10 cellular contexts compared by ENCODE assay signal in genomic region chr13:110799246-110800236, GRCh38.
DNase-seq lines count a peak whose midpoint lies in the region; TF ChIP-seq lines count a peak whose summit lies in the region.
"Had no signal": no experiment of that assay in that cellular context is flagged by ENCODE, and none has a peak within 500 bp of the region (broad histone marks: within the 10 kb centered on the region; RNA-seq: fewer than 3 reads in every experiment).

No MANE protein-coding gene starts in this region.

- no peaks in the 10 kb centered on the region for H3K9me3 ChIP-seq in SK-N-SH
- H3K9me3 ChIP-seq in osteoblast (ENCODE audit: low read depth, low read length), result no peaks in the 10 kb centered on the region

- 56% methylated on average over 25 of the region's 30 CpGs for WGBS in SK-N-SH (ENCODE audit: low lambda C conversion rate)

- CTCF ChIA-PET in SK-N-SH (lab: Yijun Ruan, JAX), result interaction anchor here (1.2 to 1.4 kb wide), 3 partner anchors 19 to 206 kb away, joined by 3 read pairs; no protein-coding TSS in a partner anchor

- H3K9ac ChIP-seq in SK-N-SH, result no peak overlapping the region

- peak; percentile 69 for DNase-seq in AG09309 (ENCODE audit: low read depth)
- no peak for DNase-seq in SK-N-SH
- peak; percentile 61 for DNase-seq in fibroblast of the conjunctiva (ENCODE audit: low read depth)
- peak; percentile 95 for DNase-seq in osteoblast (ENCODE audit: insufficient read length, low spot score, missing footprints)
- DNase-seq in NCI-H446 treated with DMSO at 0.1 percent for 48 hours (lab: John Stamatoyannopoulos, UW), result no peak
- no peak for DNase-seq in DMS79 (lab: John Stamatoyannopoulos, UW)
- no peak for DNase-seq in T1000 (lab: John Stamatoyannopoulos, UW)
- DNase-seq in cerebellar cortex (ENCODE audit: low spot score), result no peak
- DNase-seq: DMS79 treated with DMSO at 0.1 percent for 48 hours; stimulated activated naive CD4-positive, alpha-beta T cell treated with Interleukin-2 at 50 U/mL for 16 hours had no signal

- H3K36me3 ChIP-seq in SK-N-SH (replicated peaks in 1 of 2; ENCODE audit: control insufficient read depth in 1 of 2, insufficient read depth in 2 of 2, low read length in 1 of 2) (no peaks in the 10 kb centered on the region), osteoblast (ENCODE audit: insufficient read depth, low read length) (no peaks in the 10 kb centered on the region)

- peak overlapping the region; percentile 68; the same call in 1 of the 2 replicates for H2AFZ ChIP-seq in SK-N-SH (ENCODE audit: low read depth)
- H2AFZ ChIP-seq in osteoblast (ENCODE audit: low read length), result peak overlapping the region; percentile 82

- H3K4me2 ChIP-seq in SK-N-SH, result peak overlapping the region; percentile 55; the same call in 1 of the 2 replicates
- peak overlapping the region; percentile 75 for H3K4me2 ChIP-seq in osteoblast (ENCODE audit: insufficient read depth, low read length)

- H3K27ac ChIP-seq in SK-N-SH (ENCODE audit: low read depth in 2 of 2, low read length in 1 of 2) (peak overlapping the region in 1 of 2 experiments; percentile 56; a peak in 2 of 4 replicates), osteoblast (ENCODE audit: low read depth, low read length) (peak overlapping the region; percentile 85)

- H3K4me1 ChIP-seq in SK-N-SH (ENCODE audit: control insufficient read depth in 1 of 2, insufficient read depth in 2 of 2, low read depth in 1 of 2, low read length in 1 of 2), result peaks cover 0 to 11% of the 10 kb centered on the region in 2 experiments; a peak in 1 of 4 replicates
- H3K4me1 ChIP-seq in osteoblast (ENCODE audit: insufficient read depth, low read length), result peaks cover 11% of the 10 kb centered on the region

- no peak for TF ChIP-seq EP300 in SK-N-SH (IDR thresholded peaks at IDR 0.05; ENCODE audit: borderline replicate concordance in 1 of 2, low read depth in 1 of 2, low read length in 1 of 2)

- TF ChIP-seq CTCF in AG09309 (IDR thresholded peaks at IDR 0.05; ENCODE audit: control insufficient read depth, insufficient read depth, low read depth, low read length, missing control alignments) (no peak), SK-N-SH (IDR thresholded peaks at IDR 0.05) (no peak), osteoblast (IDR thresholded peaks at IDR 0.05; ENCODE audit: extremely low read depth, low read depth, low read length) (no peak)

- no peaks in the 10 kb centered on the region; the same call in 1 of the 2 replicates for H3K27me3 ChIP-seq in SK-N-SH (ENCODE audit: insufficient read depth)
- H3K27me3 ChIP-seq in osteoblast (ENCODE audit: insufficient read depth, low read length), result no peaks in the 10 kb centered on the region

- peak overlapping the region; percentile 36 for H3K4me3 ChIP-seq in AG09309 (ENCODE audit: control insufficient read depth, low read depth, low read length)
- no peak overlapping the region; a peak in 2 of 4 replicates for H3K4me3 ChIP-seq in SK-N-SH (ENCODE audit: low read depth in 2 of 2, low read length in 1 of 2)
- H3K4me3 ChIP-seq in osteoblast (ENCODE audit: insufficient read depth, low read length), result peak overlapping the region; percentile 67

- H3F3A ChIP-seq in SK-N-SH (replicated peaks; ENCODE audit: insufficient read depth), result peaks cover 4% of the 10 kb centered on the region

- TF ChIP-seq RAD21 in SK-N-SH (IDR thresholded peaks at IDR 0.05; ENCODE audit: low read length), result no peak

- POLR2A ChIA-PET in SK-N-SH (lab: Yijun Ruan, JAX), result no interaction called here

- H3K9me2 ChIP-seq in SK-N-SH, result no peaks in the 10 kb centered on the region

- H4K20me1 ChIP-seq in SK-N-SH (ENCODE audit: insufficient read depth) (no peaks in the 10 kb centered on the region), osteoblast (ENCODE audit: insufficient read depth, low read length) (no peaks in the 10 kb centered on the region)

- no peaks in the 10 kb centered on the region for H3K79me2 ChIP-seq in SK-N-SH (ENCODE audit: insufficient read depth)
- H3K79me2 ChIP-seq in osteoblast (ENCODE audit: insufficient read depth, low read length), result no peaks in the 10 kb centered on the region

TF ChIP-seq in SK-N-SH, 30 proteins besides CTCF, POLR2A, EP300 and RAD21:
- TF ChIP-seq TCF12 (IDR thresholded peaks at IDR 0.05) (peak; percentile 61), SMC3 (IDR thresholded peaks at IDR 0.05; ENCODE audit: low read depth, low read length) (no peak)

Comparison
In these comparisons a context has a peak if more than half of its experiments do, and no peak if none do; other contexts are left out.
1. DNase-seq: peak in AG09309 (single experiment), fibroblast of the conjunctiva (single experiment) and osteoblast (single experiment); none in SK-N-SH (single experiment), NCI-H446 treated with DMSO at 0.1 percent for 48 hours (single experiment), DMS79 (single experiment), T1000 (single experiment) and cerebellar cortex (single experiment).
2. H3K4me3 ChIP-seq: peak in AG09309 (single experiment) and osteoblast (single experiment); none in SK-N-SH (0 of 2).